1 cellular context compared by ENCODE assay signal in genomic region chrX:133390647-133391046, GRCh38.
TF ChIP-seq lines count a peak whose summit lies in the region.

No MANE protein-coding gene starts in this region.

TF ChIP-seq in IMR-90, 13 proteins besides CTCF, POLR2A, EP300 and RAD21 (continued from another document):
- TF ChIP-seq, protein P1, sequence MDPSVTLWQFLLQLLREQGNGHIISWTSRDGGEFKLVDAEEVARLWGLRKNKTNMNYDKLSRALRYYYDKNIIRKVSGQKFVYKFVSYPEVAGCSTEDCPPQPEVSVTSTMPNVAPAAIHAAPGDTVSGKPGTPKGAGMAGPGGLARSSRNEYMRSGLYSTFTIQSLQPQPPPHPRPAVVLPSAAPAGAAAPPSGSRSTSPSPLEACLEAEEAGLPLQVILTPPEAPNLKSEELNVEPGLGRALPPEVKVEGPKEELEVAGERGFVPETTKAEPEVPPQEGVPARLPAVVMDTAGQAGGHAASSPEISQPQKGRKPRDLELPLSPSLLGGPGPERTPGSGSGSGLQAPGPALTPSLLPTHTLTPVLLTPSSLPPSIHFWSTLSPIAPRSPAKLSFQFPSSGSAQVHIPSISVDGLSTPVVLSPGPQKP (IDR thresholded peaks at IDR 0.05; ENCODE audit: borderline replicate concordance, low read depth, low read length) = no peak
- TF ChIP-seq BHLHE40 (IDR thresholded peaks at IDR 0.05; ENCODE audit: low read depth, low read length) (no peak), RFX5 (IDR thresholded peaks at IDR 0.05; ENCODE audit: low read depth, low read length) (no peak), NFE2L2 (IDR thresholded peaks at IDR 0.05; ENCODE audit: low read depth, low read length) (no peak)
TF ChIP-seq in IMR-90: peak in this region for 0.
